Comparison of ENCODE assay signal across 22 cellular contexts in genomic region chr19:813359-814107, GRCh38. TPM values are rescaled to one million over a fixed set of nuclear protein-coding genes. Genes with fewer than 3 reads are reported as not detected.
A peak's percentile ranks its signal among the peaks of the same experiment; 100 is the strongest.
DNase-seq lines count a peak whose midpoint lies in the region; ATAC-seq, FAIRE-seq and TF ChIP-seq lines count a peak whose summit lies in the region.
"Had no signal": no experiment of that assay in that cellular context is flagged by ENCODE, and none has a peak within 500 bp of the region (broad histone marks: within the 10 kb centered on the region; RNA-seq: fewer than 3 reads in every experiment).

No MANE protein-coding gene starts in this region.

- TF ChIP-seq CTCF in RWPE2 (IDR thresholded peaks at IDR 0.05; ENCODE audit: poor library complexity, severe bottlenecking) (no peak), upper lobe of right lung (IDR thresholded peaks at IDR 0.05) (no peak)

- DNase-seq in right cardiac atrium (peak in 1 of 3 donors; percentile 53), cardiac septum (ENCODE audit: low spot score) (no peak), RWPE2 (ENCODE audit: low spot score) (no peak), left colon (no peak), upper lobe of right lung (no peak), superior temporal gyrus (ENCODE audit: extremely low spot score) (no peak), small intestine (no peak), HCEC 1CT (no peak)
- DNase-seq: activated CD4-positive, alpha-beta T cell treated with anti-CD3 and anti-CD28 coated beads for 48 hours; activated gamma-delta T cell treated with Interleukin-2 at 50 U/mL for 16 hours; foreskin keratinocyte; HFFc6; NCI-H1105 treated with DMSO at 0.1 percent for 48 hours; NCI-H526 treated with DMSO at 0.1 percent for 48 hours; nucleus accumbens; PC-9; right lobe of liver had no signal

- FAIRE-seq in small intestine (lab: Jason Lieb, UNC): no peak
- FAIRE-seq: GM19239 had no signal

- H3K36me3 ChIP-seq in RWPE2 (ENCODE audit: low read depth) (peaks cover 36% of the 10 kb centered on the region), upper lobe of right lung (peaks cover 37% of the 10 kb centered on the region), small intestine (ENCODE audit: control insufficient read depth in 2 of 2, insufficient read depth in 2 of 2, low read length in 2 of 2) (peaks cover 23 to 35% of the 10 kb centered on the region in 2 donors)

- H3K27ac ChIP-seq in right cardiac atrium (ENCODE audit: low read length): no peak overlapping the region
- no peak overlapping the region for H3K27ac ChIP-seq in RWPE2 (ENCODE audit: poor library complexity, severe bottlenecking)
- no peak overlapping the region for H3K27ac ChIP-seq in upper lobe of right lung
- no peak overlapping the region for H3K27ac ChIP-seq in small intestine (ENCODE audit: low read depth in 1 of 2, low read length in 1 of 2)
- H3K27ac ChIP-seq: foreskin keratinocyte, PC-9, right lobe of liver, SK-N-MC, vagina had no signal

- H3K27me3 ChIP-seq in right cardiac atrium (ENCODE audit: control insufficient read depth, insufficient read depth): no peaks in the 10 kb centered on the region
- no peaks in the 10 kb centered on the region for H3K27me3 ChIP-seq in RWPE2 (ENCODE audit: insufficient read depth, poor library complexity, severe bottlenecking)
- no peaks in the 10 kb centered on the region for H3K27me3 ChIP-seq in upper lobe of right lung
- H3K27me3 ChIP-seq in small intestine (ENCODE audit: control insufficient read depth in 2 of 2, insufficient read depth in 2 of 2, low read length in 2 of 2): no peaks in the 10 kb centered on the region
- H3K27me3 ChIP-seq: foreskin keratinocyte, right lobe of liver, vagina had no signal

- H3K9me3 ChIP-seq in right cardiac atrium (ENCODE audit: control insufficient read depth, low read length) (no peaks in the 10 kb centered on the region), RWPE2 (ENCODE audit: severe bottlenecking) (no peaks in the 10 kb centered on the region), upper lobe of right lung (no peaks in the 10 kb centered on the region), small intestine (ENCODE audit: control insufficient read depth, low read depth) (no peaks in the 10 kb centered on the region)
- H3K9me3 ChIP-seq: right lobe of liver, vagina had no signal

- peak; percentile 13 to 27 for ATAC-seq in right cardiac atrium
- peak; percentile 9; the same call in 1 of the 3 replicates for ATAC-seq in RWPE2 (ENCODE audit: low read depth)
- ATAC-seq in left colon: peak; percentile 10
- peak; percentile 3 for ATAC-seq in upper lobe of right lung
- ATAC-seq: CD8-positive, alpha-beta T cell; foreskin keratinocyte had no signal

- H3K4me3 ChIP-seq in right cardiac atrium (ENCODE audit: low read length) (no peak overlapping the region), RWPE2 (ENCODE audit: severe bottlenecking) (no peak overlapping the region), upper lobe of right lung (no peak overlapping the region), small intestine (ENCODE audit: low read depth in 1 of 2, low read length in 2 of 2) (no peak overlapping the region)
- H3K4me3 ChIP-seq: PC-9, right lobe of liver, SK-N-MC, vagina had no signal

- H3K4me1 ChIP-seq in right cardiac atrium (ENCODE audit: control insufficient read depth, insufficient read depth, low read length) (no peaks in the 10 kb centered on the region), RWPE2 (ENCODE audit: insufficient read depth, poor library complexity, severe bottlenecking) (no peaks in the 10 kb centered on the region), upper lobe of right lung (no peaks in the 10 kb centered on the region), small intestine (ENCODE audit: control insufficient read depth in 2 of 2, insufficient read depth in 1 of 2, low read depth in 1 of 2, low read length in 1 of 2) (no peaks in the 10 kb centered on the region)
- H3K4me1 ChIP-seq: foreskin keratinocyte, right lobe of liver, vagina had no signal

- intact Hi-C loops in right cardiac atrium (cut with DNase I) (no loop called here), cardiac septum (cut with DNase I) (no loop called here), left colon (cut with DNase I, micrococcal nuclease) (no loop called here), upper lobe of right lung (cut with DNase I) (no loop called here)

- WGBS in right cardiac atrium: 91% methylated on average over 67 of the region's 67 CpGs
- 90 to 98% (median 93%) methylated on average over 38 to 67 of the region's 67 CpGs for WGBS in small intestine, 3 donors

RNA-seq across cellular contexts. Expression of gene PLPPR3, which starts 8.2 kb away (rescaled TPM):
- total RNA-seq in right cardiac atrium: not detected
- polyA plus RNA-seq in right cardiac atrium: 0.05 TPM
- not detected for total RNA-seq in cardiac septum
- total RNA-seq in left colon: not detected
- total RNA-seq in upper lobe of right lung: 0.46 TPM
- polyA plus RNA-seq in small intestine: under 1 TPM in 1 of 3 donors, not detected in 2; 0.57 TPM
- total RNA-seq: CD8-positive, alpha-beta T cell; foreskin keratinocyte; LHCN-M2; right lobe of liver; vagina had no signal

RNA-seq across cellular contexts. Expression of gene AZU1, which starts 14.1 kb away (rescaled TPM):
- total RNA-seq in right cardiac atrium (not detected), cardiac septum (1.1 TPM), left colon (not detected), upper lobe of right lung (0.75 TPM)
- polyA plus RNA-seq in right cardiac atrium (0.11 TPM), small intestine (not detected)
- total RNA-seq: foreskin keratinocyte, HFFc6, LHCN-M2, PC-9, vagina had no signal

RNA-seq across cellular contexts. Expression of gene PTBP1, which starts 16.3 kb away (rescaled TPM):
- total RNA-seq in right cardiac atrium: 100 to 1,000 TPM in 1 of 4 donors, 10 to 100 TPM in 3; 67.5 to 119 (median 82.3) TPM
- polyA plus RNA-seq in right cardiac atrium: 42.9 TPM
- total RNA-seq in cardiac septum: 76.9 TPM
- 100 to 1,000 TPM; 253 to 306 TPM for total RNA-seq in left colon
- 245 TPM for total RNA-seq in upper lobe of right lung
- polyA plus RNA-seq in small intestine: 100 to 1,000 TPM; 109 to 149 (median 131) TPM

RNA-seq across cellular contexts. Expression of gene PRTN3, which starts 27.3 kb away (rescaled TPM):
- total RNA-seq in right cardiac atrium (not detected), cardiac septum (0.62 TPM), left colon (not detected), upper lobe of right lung (not detected)
- polyA plus RNA-seq in right cardiac atrium (not detected), small intestine (not detected)
- total RNA-seq: CD8-positive, alpha-beta T cell; foreskin keratinocyte; HFFc6; LHCN-M2; PC-9; vagina had no signal
- polyA plus RNA-seq: foreskin keratinocyte had no signal

RNA-seq across cellular contexts. Expression of gene ELANE, which starts 38.6 kb away (rescaled TPM):
- total RNA-seq in right cardiac atrium: 1 to 10 TPM in 3 of 4 donors, under 1 TPM in 1; 0.85 to 2.6 (median 1.9) TPM
- 3.4 TPM for polyA plus RNA-seq in right cardiac atrium
- total RNA-seq in cardiac septum: 0.54 TPM
- under 1 TPM in 1 of 2 donors, not detected in 1; 0.81 TPM for total RNA-seq in left colon
- total RNA-seq in upper lobe of right lung: 0.52 TPM
- polyA plus RNA-seq in small intestine: 1 to 10 TPM in 1 of 3 donors, not detected in 2; 1.8 TPM
- total RNA-seq: CD8-positive, alpha-beta T cell; foreskin keratinocyte; PC-9; vagina had no signal
- polyA plus RNA-seq: foreskin keratinocyte had no signal
